Comparison of ENCODE assay signal across 1 cellular context in genomic region chr3:176867681-176868663, GRCh38.
TF ChIP-seq lines count a peak whose summit lies in the region.

No MANE protein-coding gene starts in this region.

TF ChIP-seq in WTC11, 78 proteins besides CTCF, POLR2A, EP300 and RAD21 (continued from another document):
- TF ChIP-seq, protein P1, sequence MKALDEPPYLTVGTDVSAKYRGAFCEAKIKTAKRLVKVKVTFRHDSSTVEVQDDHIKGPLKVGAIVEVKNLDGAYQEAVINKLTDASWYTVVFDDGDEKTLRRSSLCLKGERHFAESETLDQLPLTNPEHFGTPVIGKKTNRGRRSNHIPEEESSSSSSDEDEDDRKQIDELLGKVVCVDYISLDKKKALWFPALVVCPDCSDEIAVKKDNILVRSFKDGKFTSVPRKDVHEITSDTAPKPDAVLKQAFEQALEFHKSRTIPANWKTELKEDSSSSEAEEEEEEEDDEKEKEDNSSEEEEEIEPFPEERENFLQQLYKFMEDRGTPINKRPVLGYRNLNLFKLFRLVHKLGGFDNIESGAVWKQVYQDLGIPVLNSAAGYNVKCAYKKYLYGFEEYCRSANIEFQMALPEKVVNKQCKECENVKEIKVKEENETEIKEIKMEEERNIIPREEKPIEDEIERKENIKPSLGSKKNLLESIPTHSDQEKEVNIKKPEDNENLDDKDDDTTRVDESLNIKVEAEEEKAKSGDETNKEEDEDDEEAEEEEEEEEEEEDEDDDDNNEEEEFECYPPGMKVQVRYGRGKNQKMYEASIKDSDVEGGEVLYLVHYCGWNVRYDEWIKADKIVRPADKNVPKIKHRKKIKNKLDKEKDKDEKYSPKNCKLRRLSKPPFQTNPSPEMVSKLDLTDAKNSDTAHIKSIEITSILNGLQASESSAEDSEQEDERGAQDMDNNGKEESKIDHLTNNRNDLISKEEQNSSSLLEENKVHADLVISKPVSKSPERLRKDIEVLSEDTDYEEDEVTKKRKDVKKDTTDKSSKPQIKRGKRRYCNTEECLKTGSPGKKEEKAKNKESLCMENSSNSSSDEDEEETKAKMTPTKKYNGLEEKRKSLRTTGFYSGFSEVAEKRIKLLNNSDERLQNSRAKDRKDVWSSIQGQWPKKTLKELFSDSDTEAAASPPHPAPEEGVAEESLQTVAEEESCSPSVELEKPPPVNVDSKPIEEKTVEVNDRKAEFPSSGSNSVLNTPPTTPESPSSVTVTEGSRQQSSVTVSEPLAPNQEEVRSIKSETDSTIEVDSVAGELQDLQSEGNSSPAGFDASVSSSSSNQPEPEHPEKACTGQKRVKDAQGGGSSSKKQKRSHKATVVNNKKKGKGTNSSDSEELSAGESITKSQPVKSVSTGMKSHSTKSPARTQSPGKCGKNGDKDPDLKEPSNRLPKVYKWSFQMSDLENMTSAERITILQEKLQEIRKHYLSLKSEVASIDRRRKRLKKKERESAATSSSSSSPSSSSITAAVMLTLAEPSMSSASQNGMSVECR (CRISPR knock-in tag; IDR thresholded peaks at IDR 0.05; ENCODE audit: borderline replicate concordance): no peak
- TF ChIP-seq, protein P2, sequence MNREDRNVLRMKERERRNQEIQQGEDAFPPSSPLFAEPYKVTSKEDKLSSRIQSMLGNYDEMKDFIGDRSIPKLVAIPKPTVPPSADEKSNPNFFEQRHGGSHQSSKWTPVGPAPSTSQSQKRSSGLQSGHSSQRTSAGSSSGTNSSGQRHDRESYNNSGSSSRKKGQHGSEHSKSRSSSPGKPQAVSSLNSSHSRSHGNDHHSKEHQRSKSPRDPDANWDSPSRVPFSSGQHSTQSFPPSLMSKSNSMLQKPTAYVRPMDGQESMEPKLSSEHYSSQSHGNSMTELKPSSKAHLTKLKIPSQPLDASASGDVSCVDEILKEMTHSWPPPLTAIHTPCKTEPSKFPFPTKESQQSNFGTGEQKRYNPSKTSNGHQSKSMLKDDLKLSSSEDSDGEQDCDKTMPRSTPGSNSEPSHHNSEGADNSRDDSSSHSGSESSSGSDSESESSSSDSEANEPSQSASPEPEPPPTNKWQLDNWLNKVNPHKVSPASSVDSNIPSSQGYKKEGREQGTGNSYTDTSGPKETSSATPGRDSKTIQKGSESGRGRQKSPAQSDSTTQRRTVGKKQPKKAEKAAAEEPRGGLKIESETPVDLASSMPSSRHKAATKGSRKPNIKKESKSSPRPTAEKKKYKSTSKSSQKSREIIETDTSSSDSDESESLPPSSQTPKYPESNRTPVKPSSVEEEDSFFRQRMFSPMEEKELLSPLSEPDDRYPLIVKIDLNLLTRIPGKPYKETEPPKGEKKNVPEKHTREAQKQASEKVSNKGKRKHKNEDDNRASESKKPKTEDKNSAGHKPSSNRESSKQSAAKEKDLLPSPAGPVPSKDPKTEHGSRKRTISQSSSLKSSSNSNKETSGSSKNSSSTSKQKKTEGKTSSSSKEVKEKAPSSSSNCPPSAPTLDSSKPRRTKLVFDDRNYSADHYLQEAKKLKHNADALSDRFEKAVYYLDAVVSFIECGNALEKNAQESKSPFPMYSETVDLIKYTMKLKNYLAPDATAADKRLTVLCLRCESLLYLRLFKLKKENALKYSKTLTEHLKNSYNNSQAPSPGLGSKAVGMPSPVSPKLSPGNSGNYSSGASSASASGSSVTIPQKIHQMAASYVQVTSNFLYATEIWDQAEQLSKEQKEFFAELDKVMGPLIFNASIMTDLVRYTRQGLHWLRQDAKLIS (CRISPR knock-in tag; IDR thresholded peaks at IDR 0.05; ENCODE audit: borderline replicate concordance): no peak
- TF ChIP-seq ZNF121 (CRISPR knock-in tag; IDR thresholded peaks at IDR 0.05): no peak
- TF ChIP-seq TEAD1 (CRISPR knock-in tag; IDR thresholded peaks at IDR 0.05): no peak
- no peak for TF ChIP-seq NFE2L1 (CRISPR knock-in tag; IDR thresholded peaks at IDR 0.05)
- TF ChIP-seq ZNF317 (CRISPR knock-in tag; IDR thresholded peaks at IDR 0.05; ENCODE audit: borderline replicate concordance, low read depth): no peak
- no peak for TF ChIP-seq FOXP4 (CRISPR knock-in tag; IDR thresholded peaks at IDR 0.05)
- no peak for TF ChIP-seq ZNF232 (CRISPR knock-in tag; IDR thresholded peaks at IDR 0.05)
- TF ChIP-seq ZNF263 (CRISPR knock-in tag; IDR thresholded peaks at IDR 0.05; ENCODE audit: low read depth): no peak
